In the genomic region with DNA sequence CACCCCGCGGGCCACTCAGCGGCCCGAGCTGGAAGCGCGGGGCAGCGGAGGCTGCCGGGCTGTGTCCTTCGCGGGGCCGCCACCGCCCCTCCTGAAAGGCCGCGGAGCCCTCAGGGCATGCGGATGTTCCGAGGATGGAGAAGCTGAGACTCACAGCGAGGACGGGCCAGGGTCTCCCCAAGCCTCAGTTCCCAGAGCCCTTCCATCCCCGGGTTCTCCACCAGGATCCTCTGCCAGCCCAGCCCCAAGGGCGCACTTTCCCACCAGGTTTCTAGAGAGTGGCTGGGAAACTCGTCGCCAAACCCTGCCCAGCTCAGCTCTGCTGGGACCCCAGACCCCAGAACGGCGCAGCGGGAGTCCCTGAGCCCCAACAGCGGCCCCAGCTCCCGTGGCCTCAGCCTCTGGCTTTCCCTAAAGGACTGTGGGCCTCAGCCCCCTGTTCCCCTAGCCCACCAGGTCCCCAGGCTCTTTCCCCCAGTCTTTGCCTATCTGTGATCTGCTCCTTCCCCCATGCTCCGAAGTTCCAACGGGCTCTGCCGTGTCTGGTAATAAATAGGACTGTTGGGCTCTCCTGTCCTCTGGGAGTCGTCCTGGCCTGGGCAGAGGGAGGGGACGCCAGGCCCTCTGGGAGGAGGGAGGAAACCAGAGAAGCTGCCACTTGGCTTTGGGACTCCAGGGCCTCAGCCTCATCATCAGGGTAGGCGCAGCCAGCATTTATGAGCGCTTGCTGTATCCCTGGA, we compare ENCODE assay signal across 1 cellular context.
TF ChIP-seq lines count a peak whose summit lies in the region.

No MANE protein-coding gene starts in this region.

TF ChIP-seq in endothelial cell of umbilical vein, 7 proteins besides CTCF, POLR2A, EP300 and RAD21:
- no peak for TF ChIP-seq POLR2AphosphoS5 (IDR thresholded peaks at IDR 0.05; ENCODE audit: insufficient read depth, low read depth, low read length)
- peak; percentile 66 for TF ChIP-seq EZH2 (IDR thresholded peaks at IDR 0.05; ENCODE audit: borderline replicate concordance, low read depth, low read length, severe bottlenecking)
